1 cellular context compared by ENCODE assay signal in the genomic region with DNA sequence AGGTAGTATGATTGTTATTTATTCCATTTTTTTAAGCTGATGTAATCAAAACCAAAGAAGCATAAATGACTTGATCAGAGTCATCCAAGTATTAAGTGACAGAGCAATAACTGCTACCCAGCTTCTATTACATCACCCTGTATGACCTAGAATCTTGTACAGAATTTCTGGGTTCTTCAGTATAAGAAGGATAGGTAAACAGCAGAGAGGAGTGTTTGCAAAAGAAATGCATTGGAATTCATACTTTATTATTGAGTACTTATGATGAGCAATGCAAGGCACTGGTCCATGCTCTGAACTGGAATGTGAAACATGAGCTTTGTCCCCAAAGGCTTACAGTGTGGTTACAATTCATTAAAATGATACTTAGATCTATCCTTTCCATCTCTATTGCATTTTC.
TF ChIP-seq lines count a peak whose summit lies in the region.

No MANE protein-coding gene starts in this region.

TF ChIP-seq in IMR-90, 13 proteins besides CTCF, POLR2A, EP300 and RAD21:
- TF ChIP-seq CHD1 (IDR thresholded peaks at IDR 0.05; ENCODE audit: low read depth, low read length) (no peak), RFX5 (IDR thresholded peaks at IDR 0.05; ENCODE audit: low read depth, low read length) (no peak), MAFK (IDR thresholded peaks at IDR 0.05; ENCODE audit: low read depth, low read length) (peak; percentile 22; the same call in 1 of the 2 replicates), BHLHE40 (IDR thresholded peaks at IDR 0.05; ENCODE audit: low read depth, low read length) (no peak), CEBPB (IDR thresholded peaks at IDR 0.05; ENCODE audit: low read depth, low read length) (peak; percentile 29; the same call in 1 of the 2 replicates)
